Comparison of ENCODE assay signal across 1 cellular context in the genomic region with DNA sequence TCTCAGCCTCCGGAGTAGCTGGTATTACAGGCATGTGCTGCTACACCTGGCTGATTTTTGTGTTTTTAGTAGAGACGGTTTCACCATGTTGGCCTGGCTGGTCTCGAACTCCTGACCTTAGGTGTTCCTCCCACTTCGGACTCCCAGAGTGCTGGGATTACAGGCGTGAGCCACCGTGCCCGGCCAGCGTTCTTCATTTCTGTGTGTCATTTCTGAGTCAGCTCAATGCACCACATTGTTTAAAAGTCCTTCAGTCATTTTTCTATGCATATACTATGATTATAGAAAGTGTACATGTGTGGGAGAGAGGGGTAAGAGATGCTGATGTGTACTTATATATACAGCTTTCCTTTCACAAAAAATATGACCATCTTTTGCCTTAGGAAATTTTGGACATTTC.
TF ChIP-seq lines count a peak whose summit lies in the region.

No MANE protein-coding gene starts in this region.

TF ChIP-seq in GM23338, 12 proteins besides CTCF, POLR2A, EP300 and RAD21 (continued from another document):
- TF ChIP-seq ZNF331 (CRISPR knock-in tag; IDR thresholded peaks at IDR 0.05; ENCODE audit: low read depth), result no peak
- TF ChIP-seq, protein P1, sequence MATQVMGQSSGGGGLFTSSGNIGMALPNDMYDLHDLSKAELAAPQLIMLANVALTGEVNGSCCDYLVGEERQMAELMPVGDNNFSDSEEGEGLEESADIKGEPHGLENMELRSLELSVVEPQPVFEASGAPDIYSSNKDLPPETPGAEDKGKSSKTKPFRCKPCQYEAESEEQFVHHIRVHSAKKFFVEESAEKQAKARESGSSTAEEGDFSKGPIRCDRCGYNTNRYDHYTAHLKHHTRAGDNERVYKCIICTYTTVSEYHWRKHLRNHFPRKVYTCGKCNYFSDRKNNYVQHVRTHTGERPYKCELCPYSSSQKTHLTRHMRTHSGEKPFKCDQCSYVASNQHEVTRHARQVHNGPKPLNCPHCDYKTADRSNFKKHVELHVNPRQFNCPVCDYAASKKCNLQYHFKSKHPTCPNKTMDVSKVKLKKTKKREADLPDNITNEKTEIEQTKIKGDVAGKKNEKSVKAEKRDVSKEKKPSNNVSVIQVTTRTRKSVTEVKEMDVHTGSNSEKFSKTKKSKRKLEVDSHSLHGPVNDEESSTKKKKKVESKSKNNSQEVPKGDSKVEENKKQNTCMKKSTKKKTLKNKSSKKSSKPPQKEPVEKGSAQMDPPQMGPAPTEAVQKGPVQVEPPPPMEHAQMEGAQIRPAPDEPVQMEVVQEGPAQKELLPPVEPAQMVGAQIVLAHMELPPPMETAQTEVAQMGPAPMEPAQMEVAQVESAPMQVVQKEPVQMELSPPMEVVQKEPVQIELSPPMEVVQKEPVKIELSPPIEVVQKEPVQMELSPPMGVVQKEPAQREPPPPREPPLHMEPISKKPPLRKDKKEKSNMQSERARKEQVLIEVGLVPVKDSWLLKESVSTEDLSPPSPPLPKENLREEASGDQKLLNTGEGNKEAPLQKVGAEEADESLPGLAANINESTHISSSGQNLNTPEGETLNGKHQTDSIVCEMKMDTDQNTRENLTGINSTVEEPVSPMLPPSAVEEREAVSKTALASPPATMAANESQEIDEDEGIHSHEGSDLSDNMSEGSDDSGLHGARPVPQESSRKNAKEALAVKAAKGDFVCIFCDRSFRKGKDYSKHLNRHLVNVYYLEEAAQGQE (IDR thresholded peaks at IDR 0.05; ENCODE audit: unreplicated experiment), result no peak
- TF ChIP-seq, protein P2, sequence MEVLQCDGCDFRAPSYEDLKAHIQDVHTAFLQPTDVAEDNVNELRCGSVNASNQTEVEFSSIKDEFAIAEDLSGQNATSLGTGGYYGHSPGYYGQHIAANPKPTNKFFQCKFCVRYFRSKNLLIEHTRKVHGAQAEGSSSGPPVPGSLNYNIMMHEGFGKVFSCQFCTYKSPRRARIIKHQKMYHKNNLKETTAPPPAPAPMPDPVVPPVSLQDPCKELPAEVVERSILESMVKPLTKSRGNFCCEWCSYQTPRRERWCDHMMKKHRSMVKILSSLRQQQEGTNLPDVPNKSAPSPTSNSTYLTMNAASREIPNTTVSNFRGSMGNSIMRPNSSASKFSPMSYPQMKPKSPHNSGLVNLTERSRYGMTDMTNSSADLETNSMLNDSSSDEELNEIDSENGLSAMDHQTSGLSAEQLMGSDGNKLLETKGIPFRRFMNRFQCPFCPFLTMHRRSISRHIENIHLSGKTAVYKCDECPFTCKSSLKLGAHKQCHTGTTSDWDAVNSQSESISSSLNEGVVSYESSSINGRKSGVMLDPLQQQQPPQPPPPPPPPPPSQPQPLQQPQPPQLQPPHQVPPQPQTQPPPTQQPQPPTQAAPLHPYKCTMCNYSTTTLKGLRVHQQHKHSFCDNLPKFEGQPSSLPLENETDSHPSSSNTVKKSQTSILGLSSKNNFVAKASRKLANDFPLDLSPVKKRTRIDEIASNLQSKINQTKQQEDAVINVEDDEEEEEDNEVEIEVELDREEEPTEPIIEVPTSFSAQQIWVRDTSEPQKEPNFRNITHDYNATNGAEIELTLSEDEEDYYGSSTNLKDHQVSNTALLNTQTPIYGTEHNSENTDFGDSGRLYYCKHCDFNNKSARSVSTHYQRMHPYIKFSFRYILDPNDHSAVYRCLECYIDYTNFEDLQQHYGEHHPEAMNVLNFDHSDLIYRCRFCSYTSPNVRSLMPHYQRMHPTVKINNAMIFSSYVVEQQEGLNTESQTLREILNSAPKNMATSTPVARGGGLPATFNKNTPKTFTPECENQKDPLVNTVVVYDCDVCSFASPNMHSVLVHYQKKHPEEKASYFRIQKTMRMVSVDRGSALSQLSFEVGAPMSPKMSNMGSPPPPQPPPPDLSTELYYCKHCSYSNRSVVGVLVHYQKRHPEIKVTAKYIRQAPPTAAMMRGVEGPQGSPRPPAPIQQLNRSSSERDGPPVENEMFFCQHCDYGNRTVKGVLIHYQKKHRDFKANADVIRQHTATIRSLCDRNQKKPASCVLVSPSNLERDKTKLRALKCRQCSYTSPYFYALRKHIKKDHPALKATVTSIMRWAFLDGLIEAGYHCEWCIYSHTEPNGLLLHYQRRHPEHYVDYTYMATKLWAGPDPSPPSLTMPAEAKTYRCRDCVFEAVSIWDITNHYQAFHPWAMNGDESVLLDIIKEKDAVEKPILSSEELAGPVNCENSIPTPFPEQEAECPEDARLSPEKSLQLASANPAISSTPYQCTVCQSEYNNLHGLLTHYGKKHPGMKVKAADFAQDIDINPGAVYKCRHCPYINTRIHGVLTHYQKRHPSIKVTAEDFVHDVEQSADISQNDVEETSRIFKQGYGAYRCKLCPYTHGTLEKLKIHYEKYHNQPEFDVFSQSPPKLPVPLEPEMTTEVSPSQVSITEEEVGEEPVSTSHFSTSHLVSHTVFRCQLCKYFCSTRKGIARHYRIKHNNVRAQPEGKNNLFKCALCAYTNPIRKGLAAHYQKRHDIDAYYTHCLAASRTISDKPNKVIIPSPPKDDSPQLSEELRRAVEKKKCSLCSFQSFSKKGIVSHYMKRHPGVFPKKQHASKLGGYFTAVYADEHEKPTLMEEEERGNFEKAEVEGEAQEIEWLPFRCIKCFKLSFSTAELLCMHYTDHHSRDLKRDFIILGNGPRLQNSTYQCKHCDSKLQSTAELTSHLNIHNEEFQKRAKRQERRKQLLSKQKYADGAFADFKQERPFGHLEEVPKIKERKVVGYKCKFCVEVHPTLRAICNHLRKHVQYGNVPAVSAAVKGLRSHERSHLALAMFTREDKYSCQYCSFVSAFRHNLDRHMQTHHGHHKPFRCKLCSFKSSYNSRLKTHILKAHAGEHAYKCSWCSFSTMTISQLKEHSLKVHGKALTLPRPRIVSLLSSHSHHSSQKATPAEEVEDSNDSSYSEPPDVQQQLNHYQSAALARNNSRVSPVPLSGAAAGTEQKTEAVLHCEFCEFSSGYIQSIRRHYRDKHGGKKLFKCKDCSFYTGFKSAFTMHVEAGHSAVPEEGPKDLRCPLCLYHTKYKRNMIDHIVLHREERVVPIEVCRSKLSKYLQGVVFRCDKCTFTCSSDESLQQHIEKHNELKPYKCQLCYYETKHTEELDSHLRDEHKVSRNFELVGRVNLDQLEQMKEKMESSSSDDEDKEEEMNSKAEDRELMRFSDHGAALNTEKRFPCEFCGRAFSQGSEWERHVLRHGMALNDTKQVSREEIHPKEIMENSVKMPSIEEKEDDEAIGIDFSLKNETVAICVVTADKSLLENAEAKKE (CRISPR knock-in tag; IDR thresholded peaks at IDR 0.05), result no peak
- TF ChIP-seq, protein P3, sequence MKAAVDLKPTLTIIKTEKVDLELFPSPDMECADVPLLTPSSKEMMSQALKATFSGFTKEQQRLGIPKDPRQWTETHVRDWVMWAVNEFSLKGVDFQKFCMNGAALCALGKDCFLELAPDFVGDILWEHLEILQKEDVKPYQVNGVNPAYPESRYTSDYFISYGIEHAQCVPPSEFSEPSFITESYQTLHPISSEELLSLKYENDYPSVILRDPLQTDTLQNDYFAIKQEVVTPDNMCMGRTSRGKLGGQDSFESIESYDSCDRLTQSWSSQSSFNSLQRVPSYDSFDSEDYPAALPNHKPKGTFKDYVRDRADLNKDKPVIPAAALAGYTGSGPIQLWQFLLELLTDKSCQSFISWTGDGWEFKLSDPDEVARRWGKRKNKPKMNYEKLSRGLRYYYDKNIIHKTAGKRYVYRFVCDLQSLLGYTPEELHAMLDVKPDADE (IDR thresholded peaks at IDR 0.05), result no peak
- no peak for TF ChIP-seq JUNB (IDR thresholded peaks at IDR 0.05; ENCODE audit: unreplicated experiment)
- no peak for TF ChIP-seq CREB1 (CRISPR knock-in tag; IDR thresholded peaks at IDR 0.05; ENCODE audit: low read depth)
- TF ChIP-seq NANOG (IDR thresholded peaks at IDR 0.05; ENCODE audit: borderline replicate concordance), result no peak
- TF ChIP-seq POLR2AphosphoS5 (IDR thresholded peaks at IDR 0.05; ENCODE audit: low read depth), result no peak
- TF ChIP-seq STAT1 (IDR thresholded peaks at IDR 0.05; ENCODE audit: unreplicated experiment), result no peak
- no peak for TF ChIP-seq EZH2 (IDR thresholded peaks at IDR 0.05; ENCODE audit: low read depth, unreplicated experiment)
